In the genomic region with DNA sequence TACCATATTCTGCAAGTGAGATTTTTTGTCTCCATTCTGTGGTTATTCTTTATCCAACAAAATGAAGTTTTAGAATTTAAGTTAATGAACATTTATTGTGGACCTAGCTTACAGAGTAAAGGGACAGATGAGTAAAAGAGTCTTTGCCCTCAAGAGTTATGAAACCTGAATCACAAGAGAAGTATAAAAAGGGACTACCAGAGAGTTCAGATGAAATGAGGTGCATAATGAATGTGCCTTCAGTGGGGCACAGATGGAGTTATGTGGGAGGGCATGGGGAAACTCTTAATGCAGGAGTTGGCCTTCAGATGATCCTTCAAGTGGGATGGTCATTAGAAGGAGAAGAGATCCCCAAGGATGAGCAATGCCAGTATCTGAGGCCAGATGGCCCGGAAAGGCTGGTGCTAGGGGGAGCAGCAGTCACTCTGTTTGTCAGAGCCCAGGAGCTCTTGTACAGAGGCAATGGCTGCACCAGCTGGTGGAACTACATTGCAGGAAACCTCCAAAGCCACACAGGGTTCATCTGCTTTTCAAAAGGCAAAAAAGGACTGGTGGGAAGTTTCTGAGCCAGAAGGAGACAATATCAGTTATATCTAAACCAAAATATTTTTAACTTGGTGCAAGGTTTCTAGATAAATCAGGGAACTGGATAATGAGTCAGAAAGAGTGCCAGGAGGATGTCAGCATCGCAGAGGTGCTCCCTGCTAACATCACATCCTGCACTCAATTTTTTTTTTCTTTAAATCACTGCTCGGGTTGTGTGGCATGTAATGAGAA, we compare ENCODE assay signal across 8 cellular contexts.
DNase-seq lines count a peak whose midpoint lies in the region; ATAC-seq and TF ChIP-seq lines count a peak whose summit lies in the region.

No MANE protein-coding gene starts in this region.

- no peak overlapping the region for H2AFZ ChIP-seq in osteoblast (ENCODE audit: low read length)

- peak overlapping the region; percentile 85 for H3K27ac ChIP-seq in osteoblast (ENCODE audit: low read depth, low read length)

- no peaks in the 10 kb centered on the region for H3K27me3 ChIP-seq in osteoblast (ENCODE audit: insufficient read depth, low read length)

- ATAC-seq in GM18511 (IDR thresholded peaks at IDR 0.05; ENCODE audit: unreplicated experiment) (peak; percentile 47), HG02571 (IDR thresholded peaks at IDR 0.05; ENCODE audit: unreplicated experiment) (peak; percentile 34), activated B cell treated with CpG ODN at 0.5 μM for 24 hours (ENCODE audit: low read depth) (no peak)

- no peaks in the 10 kb centered on the region for H3K9me3 ChIP-seq in osteoblast (ENCODE audit: low read depth, low read length)

- CTCF ChIA-PET in activated B cell treated with CpG ODN at 0.5 μM for 24 hours (lab: Charles Lee): interaction anchor here (1.0 to 1.3 kb wide), 2 partner anchors 9 to 30 kb away, joined by 3 read pairs; no protein-coding TSS in a partner anchor

- H3K4me2 ChIP-seq in osteoblast (ENCODE audit: insufficient read depth, low read length): peak overlapping the region; percentile 67

- H3K36me3 Mint-ChIP-seq in activated B cell treated with CpG ODN at 0.5 μM for 24 hours (ENCODE audit: low read depth): no peaks in the 10 kb centered on the region

- H3K4me1 Mint-ChIP-seq in activated B cell treated with CpG ODN at 0.5 μM for 24 hours: peaks cover 32% of the 10 kb centered on the region

- no peak overlapping the region for H3K27ac Mint-ChIP-seq in activated B cell treated with CpG ODN at 0.5 μM for 24 hours

- peak overlapping the region; percentile 35 for H3K4me3 Mint-ChIP-seq in activated B cell treated with CpG ODN at 0.5 μM for 24 hours

- no peaks in the 10 kb centered on the region for H3K27me3 Mint-ChIP-seq in activated B cell treated with CpG ODN at 0.5 μM for 24 hours

- peaks cover 36% of the 10 kb centered on the region for H3K4me1 ChIP-seq in osteoblast (ENCODE audit: insufficient read depth, low read length)

- DNase-seq in activated B cell treated with CpG ODN at 0.5 μM for 24 hours (no peak), osteoblast (ENCODE audit: insufficient read length, low spot score, missing footprints) (no peak), GDM1 (lab: John Stamatoyannopoulos, UW) (no peak), NCI-H446 (lab: John Stamatoyannopoulos, UW) (no peak), NCI-H69 (lab: John Stamatoyannopoulos, UW) (no peak), C1 segment of cervical spinal cord (lab: John Stamatoyannopoulos, UW) (no peak)

- TF ChIP-seq CTCF in activated B cell treated with CpG ODN at 0.5 μM for 24 hours (IDR thresholded peaks at IDR 0.05) (no peak), osteoblast (IDR thresholded peaks at IDR 0.05; ENCODE audit: extremely low read depth, low read depth, low read length) (no peak)

- intact Hi-C loops in activated B cell treated with CpG ODN at 0.5 μM for 24 hours (cut with micrococcal nuclease): loop anchor here (10.0 kb wide), 1 partner anchor 1032 kb away; no protein-coding TSS in a partner anchor

- peaks cover 3% of the 10 kb centered on the region for H3K79me2 ChIP-seq in osteoblast (ENCODE audit: insufficient read depth, low read length)

- no peaks in the 10 kb centered on the region for H4K20me1 ChIP-seq in osteoblast (ENCODE audit: insufficient read depth, low read length)

- no peaks in the 10 kb centered on the region for H3K36me3 ChIP-seq in osteoblast (ENCODE audit: insufficient read depth, low read length)

- H3K9me3 Mint-ChIP-seq in activated B cell treated with CpG ODN at 0.5 μM for 24 hours: peaks cover 12% of the 10 kb centered on the region

- POLR2A ChIA-PET in activated B cell treated with CpG ODN at 0.5 μM for 24 hours (lab: Charles Lee): no interaction called here

- no peak overlapping the region for H3K4me3 ChIP-seq in osteoblast (ENCODE audit: insufficient read depth, low read length)
